In the genomic region with DNA sequence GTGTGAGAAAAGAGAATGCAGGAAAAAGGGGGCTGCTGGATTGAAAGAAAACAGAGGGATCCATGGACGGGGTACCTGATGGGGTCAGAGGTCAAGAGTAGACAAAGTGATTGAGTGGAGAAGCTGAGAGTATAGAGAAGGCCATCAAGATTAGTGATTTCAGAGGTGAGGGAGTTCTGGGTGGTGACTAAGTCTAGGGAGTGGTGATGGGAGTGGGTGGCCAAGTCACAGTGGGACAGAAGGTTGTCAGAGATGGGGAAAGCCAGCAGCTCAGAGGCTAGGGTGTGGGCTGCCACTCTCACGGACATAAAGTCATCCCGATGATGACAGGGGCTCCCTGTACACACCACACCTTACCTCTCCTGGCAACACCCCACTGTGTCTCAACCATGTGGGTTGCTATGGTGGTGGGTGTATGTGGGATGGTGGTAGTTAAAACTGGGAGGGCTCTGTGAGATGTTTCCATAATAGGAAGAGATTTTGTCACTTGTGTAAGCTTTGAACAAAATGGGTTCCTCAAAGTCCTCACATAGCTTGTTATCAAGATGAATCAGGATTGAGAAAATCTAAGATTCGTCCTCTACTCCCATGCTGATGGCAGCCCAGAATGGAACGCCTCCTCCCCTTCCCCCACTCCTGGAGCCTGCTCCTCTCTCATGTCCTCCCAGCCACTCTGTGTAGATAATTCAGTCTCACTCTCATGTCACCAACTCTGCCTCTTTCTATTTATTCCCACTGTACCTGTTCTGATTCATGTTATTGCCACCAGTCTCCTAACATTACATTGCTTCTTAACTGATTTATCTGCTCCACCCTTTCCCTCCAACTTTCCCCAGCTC, we compare ENCODE assay signal across 14 cellular contexts. TPM values are rescaled to one million over a fixed set of nuclear protein-coding genes. Genes with fewer than 3 reads are reported as not detected.
DNase-seq lines count a peak whose midpoint lies in the region; ATAC-seq and TF ChIP-seq lines count a peak whose summit lies in the region.
"Had no signal": no experiment of that assay in that cellular context is flagged by ENCODE, and none has a peak within 500 bp of the region (broad histone marks: within the 10 kb centered on the region; RNA-seq: fewer than 3 reads in every experiment).

No MANE protein-coding gene starts in this region.

- intact Hi-C loops in activated CD4-positive, alpha-beta memory T cell treated with anti-CD3 and anti-CD28 coated beads for 36 hours (cut with micrococcal nuclease): loop anchor here (1.0 to 5.0 kb wide), 5 partner anchors 16 to 347 kb away; a partner anchor contains a TSS
- intact Hi-C loops in left colon (cut with DNase I, micrococcal nuclease): no loop called here

- no peaks in the 10 kb centered on the region for H3K9me3 Mint-ChIP-seq in activated CD4-positive, alpha-beta memory T cell treated with anti-CD3 and anti-CD28 coated beads for 36 hours
- no peaks in the 10 kb centered on the region for H3K9me3 Mint-ChIP-seq in activated CD4-positive, alpha-beta memory T cell treated with anti-CD3 and anti-CD28 coated beads, Interleukin-2, amount 10 ng/mL, durations not matched to agents 7 days and 5 days
- H3K9me3 Mint-ChIP-seq in mesothelial cell of epicardium: no peaks in the 10 kb centered on the region
- peaks cover 2% of the 10 kb centered on the region for H3K9me3 Mint-ChIP-seq in stimulated activated effector memory CD8-positive, alpha-beta T cell treated with anti-CD3 and anti-CD28 coated beads, Interleukin-12 subunit alpha, Interleukin-12 subunit beta, amount 100 ng/mL, for 72 hours

- H3K27me3 Mint-ChIP-seq in activated CD4-positive, alpha-beta memory T cell treated with anti-CD3 and anti-CD28 coated beads for 36 hours: no peaks in the 10 kb centered on the region
- H3K27me3 Mint-ChIP-seq in activated CD4-positive, alpha-beta memory T cell treated with anti-CD3 and anti-CD28 coated beads, Interleukin-2, amount 10 ng/mL, durations not matched to agents 7 days and 5 days: no peaks in the 10 kb centered on the region
- H3K27me3 Mint-ChIP-seq in mesothelial cell of epicardium (ENCODE audit: low read depth): no peaks in the 10 kb centered on the region

- no peaks in the 10 kb centered on the region for H3K36me3 Mint-ChIP-seq in activated CD4-positive, alpha-beta memory T cell treated with anti-CD3 and anti-CD28 coated beads for 36 hours
- no peaks in the 10 kb centered on the region for H3K36me3 Mint-ChIP-seq in activated CD4-positive, alpha-beta memory T cell treated with anti-CD3 and anti-CD28 coated beads, Interleukin-2, amount 10 ng/mL, durations not matched to agents 7 days and 5 days (ENCODE audit: low read depth)
- H3K36me3 Mint-ChIP-seq in mesothelial cell of epicardium: no peaks in the 10 kb centered on the region
- peaks cover 5% of the 10 kb centered on the region for H3K36me3 Mint-ChIP-seq in stimulated activated effector memory CD8-positive, alpha-beta T cell treated with anti-CD3 and anti-CD28 coated beads, Interleukin-12 subunit alpha, Interleukin-12 subunit beta, amount 100 ng/mL, for 72 hours

- peak; percentile 95 for ATAC-seq in stimulated activated effector memory CD8-positive, alpha-beta T cell treated with anti-CD3 and anti-CD28 coated beads, Interleukin-12 subunit alpha, Interleukin-12 subunit beta, amount 100 ng/mL, for 72 hours
- no peak for ATAC-seq in left colon
- ATAC-seq: foreskin keratinocyte had no signal

- POLR2A ChIA-PET in activated CD4-positive, alpha-beta memory T cell treated with anti-CD3 and anti-CD28 coated beads for 36 hours (lab: Charles Lee): interaction anchor here (0.6 to 2.0 kb wide), 9 partner anchors 16 to 99 kb away, joined by 3 to 10 read pairs (median 4); a partner anchor contains a TSS
- POLR2A ChIA-PET in activated CD4-positive, alpha-beta memory T cell treated with anti-CD3 and anti-CD28 coated beads, Interleukin-2, amount 10 ng/mL, durations not matched to agents 7 days and 5 days (lab: Charles Lee): interaction anchor here (1.1 to 1.5 kb wide), 3 partner anchors 12 to 21 kb away, joined by 3 to 5 read pairs (median 3); a partner anchor contains a TSS

- peak overlapping the region; percentile 85 for H3K27ac Mint-ChIP-seq in activated CD4-positive, alpha-beta memory T cell treated with anti-CD3 and anti-CD28 coated beads for 36 hours
- H3K27ac Mint-ChIP-seq in activated CD4-positive, alpha-beta memory T cell treated with anti-CD3 and anti-CD28 coated beads, Interleukin-2, amount 10 ng/mL, durations not matched to agents 7 days and 5 days: no peak overlapping the region
- peak overlapping the region; percentile 3 for H3K27ac Mint-ChIP-seq in mesothelial cell of epicardium
- no peak overlapping the region for H3K27ac Mint-ChIP-seq in stimulated activated effector memory CD8-positive, alpha-beta T cell treated with anti-CD3 and anti-CD28 coated beads, Interleukin-12 subunit alpha, Interleukin-12 subunit beta, amount 100 ng/mL, for 72 hours

- peak overlapping the region; percentile 1 for H3K4me3 Mint-ChIP-seq in activated CD4-positive, alpha-beta memory T cell treated with anti-CD3 and anti-CD28 coated beads for 36 hours
- H3K4me3 Mint-ChIP-seq in activated CD4-positive, alpha-beta memory T cell treated with anti-CD3 and anti-CD28 coated beads, Interleukin-2, amount 10 ng/mL, durations not matched to agents 7 days and 5 days: no peak overlapping the region
- no peak overlapping the region for H3K4me3 Mint-ChIP-seq in mesothelial cell of epicardium
- H3K4me3 Mint-ChIP-seq in stimulated activated effector memory CD8-positive, alpha-beta T cell treated with anti-CD3 and anti-CD28 coated beads, Interleukin-12 subunit alpha, Interleukin-12 subunit beta, amount 100 ng/mL, for 72 hours: peak overlapping the region; percentile 34

- TF ChIP-seq CTCF in mesothelial cell of epicardium (IDR thresholded peaks at IDR 0.05; ENCODE audit: unreplicated experiment): no peak

- CTCF ChIA-PET in activated CD4-positive, alpha-beta memory T cell treated with anti-CD3 and anti-CD28 coated beads for 36 hours (lab: Charles Lee): interaction anchor here (0.9 to 1.2 kb wide), 3 partner anchors 21 to 99 kb away, joined by 3 to 6 read pairs (median 4); a partner anchor contains a TSS
- CTCF ChIA-PET in activated CD4-positive, alpha-beta memory T cell treated with anti-CD3 and anti-CD28 coated beads, Interleukin-2, amount 10 ng/mL, durations not matched to agents 7 days and 5 days (lab: Charles Lee): interaction anchor here (1.0 kb wide), 1 partner anchor 94 kb away, joined by 4 read pairs; a partner anchor contains a TSS

- H3K4me1 Mint-ChIP-seq in activated CD4-positive, alpha-beta memory T cell treated with anti-CD3 and anti-CD28 coated beads for 36 hours (ENCODE audit: low read depth): peaks cover 35% of the 10 kb centered on the region
- peaks cover 26% of the 10 kb centered on the region for H3K4me1 Mint-ChIP-seq in activated CD4-positive, alpha-beta memory T cell treated with anti-CD3 and anti-CD28 coated beads, Interleukin-2, amount 10 ng/mL, durations not matched to agents 7 days and 5 days
- H3K4me1 Mint-ChIP-seq in mesothelial cell of epicardium: peaks cover 21% of the 10 kb centered on the region
- H3K4me1 Mint-ChIP-seq in stimulated activated effector memory CD8-positive, alpha-beta T cell treated with anti-CD3 and anti-CD28 coated beads, Interleukin-12 subunit alpha, Interleukin-12 subunit beta, amount 100 ng/mL, for 72 hours: peaks cover 15% of the 10 kb centered on the region

- peak; percentile 87 for DNase-seq in activated CD4-positive, alpha-beta memory T cell treated with anti-CD3 and anti-CD28 coated beads for 36 hours
- no peak for DNase-seq in activated CD4-positive, alpha-beta memory T cell treated with anti-CD3 and anti-CD28 coated beads, Interleukin-2, amount 10 ng/mL, durations not matched to agents 7 days and 5 days
- peak; percentile 29 for DNase-seq in activated CD8-positive, alpha-beta memory T cell treated with anti-CD3 and anti-CD28 coated beads, Interleukin-2, amount 50 U/mL, for 4 hours
- DNase-seq in mesothelial cell of epicardium (ENCODE audit: low spot score in 2 of 2, unreplicated experiment in 2 of 2) (no peak), cerebellum (ENCODE audit: low spot score) (no peak), NCI-H1417 (lab: John Stamatoyannopoulos, UW) (no peak), left colon (no peak)
- peak; percentile 41 to 70 for DNase-seq in stimulated activated effector memory CD8-positive, alpha-beta T cell treated with anti-CD3 and anti-CD28 coated beads, Interleukin-12 subunit alpha, Interleukin-12 subunit beta, amount 100 ng/mL, for 72 hours (ENCODE audit: low spot score in 2 of 2)
- DNase-seq: cortex of kidney, DMS79 treated with DMSO at 0.1 percent for 48 hours, foreskin keratinocyte, GM23248, NCI-H510A treated with DMSO at 0.1 percent for 48 hours, SIG-M5 had no signal

RNA-seq across cellular contexts. Expression of a gene that starts 20.3 kb away (rescaled TPM):
- 100 to 1,000 TPM; 135 to 140 TPM for total RNA-seq in activated CD4-positive, alpha-beta memory T cell treated with anti-CD3 and anti-CD28 coated beads for 36 hours
- 10 to 100 TPM; 89.4 to 94.2 TPM for total RNA-seq in activated CD4-positive, alpha-beta memory T cell treated with anti-CD3 and anti-CD28 coated beads, Interleukin-2, amount 10 ng/mL, durations not matched to agents 7 days and 5 days
- total RNA-seq in mesothelial cell of epicardium (27.1 to 28.9 TPM (median 27.4 TPM) in 3 replicates), cerebellum (4.3 TPM), left colon (10 to 100 TPM in 1 of 2 donors, 1 to 10 TPM in 1; 9.5 to 20.2 TPM)

Comparison
In these comparisons a context has a peak if more than half of its experiments do, and no peak if none do; other contexts are left out.
1. DNase-seq: peak in activated CD4-positive, alpha-beta memory T cell treated with anti-CD3 and anti-CD28 coated beads for 36 hours (single experiment), activated CD8-positive, alpha-beta memory T cell treated with anti-CD3 and anti-CD28 coated beads, Interleukin-2, amount 50 U/mL, for 4 hours (single experiment) and stimulated activated effector memory CD8-positive, alpha-beta T cell treated with anti-CD3 and anti-CD28 coated beads, Interleukin-12 subunit alpha, Interleukin-12 subunit beta, amount 100 ng/mL, for 72 hours (2 of 2); none in activated CD4-positive, alpha-beta memory T cell treated with anti-CD3 and anti-CD28 coated beads, Interleukin-2, amount 10 ng/mL, durations not matched to agents 7 days and 5 days (single experiment), mesothelial cell of epicardium (0 of 2), cerebellum (single experiment), NCI-H1417 (0 of 3) and left colon (0 of 2).
2. H3K27ac Mint-ChIP-seq: peak in activated CD4-positive, alpha-beta memory T cell treated with anti-CD3 and anti-CD28 coated beads for 36 hours (single experiment) and mesothelial cell of epicardium (single experiment); none in activated CD4-positive, alpha-beta memory T cell treated with anti-CD3 and anti-CD28 coated beads, Interleukin-2, amount 10 ng/mL, durations not matched to agents 7 days and 5 days (single experiment) and stimulated activated effector memory CD8-positive, alpha-beta T cell treated with anti-CD3 and anti-CD28 coated beads, Interleukin-12 subunit alpha, Interleukin-12 subunit beta, amount 100 ng/mL, for 72 hours (single experiment).
3. H3K4me3 Mint-ChIP-seq: peak in activated CD4-positive, alpha-beta memory T cell treated with anti-CD3 and anti-CD28 coated beads for 36 hours (single experiment) and stimulated activated effector memory CD8-positive, alpha-beta T cell treated with anti-CD3 and anti-CD28 coated beads, Interleukin-12 subunit alpha, Interleukin-12 subunit beta, amount 100 ng/mL, for 72 hours (single experiment); none in activated CD4-positive, alpha-beta memory T cell treated with anti-CD3 and anti-CD28 coated beads, Interleukin-2, amount 10 ng/mL, durations not matched to agents 7 days and 5 days (single experiment) and mesothelial cell of epicardium (single experiment).